1 cellular context compared by ENCODE assay signal in the genomic region with DNA sequence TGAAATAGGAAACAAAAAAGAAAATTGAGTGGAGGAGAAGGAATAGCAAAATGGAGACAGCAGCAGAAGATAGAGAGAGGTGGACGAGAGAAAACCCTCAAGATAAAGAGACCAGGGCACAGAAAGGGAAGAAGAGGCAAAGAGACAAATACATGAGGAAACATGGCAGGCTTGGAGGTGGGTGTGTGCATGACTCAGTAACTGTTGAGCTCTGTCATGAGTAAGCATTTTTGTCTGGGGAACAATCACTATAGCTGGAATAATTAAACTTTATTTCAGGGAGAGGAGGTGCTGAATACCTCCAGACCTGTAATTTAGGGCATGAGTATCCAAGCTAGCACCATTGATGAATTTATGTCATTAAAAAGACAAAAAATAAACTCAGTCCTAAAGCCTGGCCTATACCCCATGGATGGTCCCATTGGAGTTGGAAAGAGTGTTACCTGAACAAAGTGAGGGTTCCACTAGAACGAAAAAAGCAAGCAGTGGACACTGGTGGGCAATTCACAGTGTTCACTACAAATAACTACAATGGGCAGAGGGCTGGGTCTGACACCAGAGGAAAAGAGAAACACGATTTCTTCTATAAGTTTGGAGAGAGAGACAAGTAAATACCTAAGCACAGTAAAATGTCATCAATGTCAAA.
TF ChIP-seq lines count a peak whose summit lies in the region.

No MANE protein-coding gene starts in this region.

TF ChIP-seq in H1, 55 proteins besides CTCF, POLR2A, EP300 and RAD21:
- TF ChIP-seq PHF8 (conservative IDR thresholded peaks at IDR 0.05; ENCODE audit: low read depth, low read length) (no peak), BACH1 (IDR thresholded peaks at IDR 0.05; ENCODE audit: low read length) (peak; percentile 90), RFX5 (IDR thresholded peaks at IDR 0.05; ENCODE audit: borderline replicate concordance, low read depth, low read length) (no peak), MAFK (IDR thresholded peaks at IDR 0.05; ENCODE audit: low read depth, low read length) (peak; percentile 34; the same call in 1 of the 2 replicates), NANOG (IDR thresholded peaks at IDR 0.05; ENCODE audit: insufficient read depth, low read depth, low read length, poor library complexity, severe bottlenecking) (no peak), CHD7 (IDR thresholded peaks at IDR 0.05; ENCODE audit: insufficient replicate concordance, low read length) (no peak)
- TF ChIP-seq, protein P1, sequence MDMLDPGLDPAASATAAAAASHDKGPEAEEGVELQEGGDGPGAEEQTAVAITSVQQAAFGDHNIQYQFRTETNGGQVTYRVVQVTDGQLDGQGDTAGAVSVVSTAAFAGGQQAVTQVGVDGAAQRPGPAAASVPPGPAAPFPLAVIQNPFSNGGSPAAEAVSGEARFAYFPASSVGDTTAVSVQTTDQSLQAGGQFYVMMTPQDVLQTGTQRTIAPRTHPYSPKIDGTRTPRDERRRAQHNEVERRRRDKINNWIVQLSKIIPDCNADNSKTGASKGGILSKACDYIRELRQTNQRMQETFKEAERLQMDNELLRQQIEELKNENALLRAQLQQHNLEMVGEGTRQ (IDR thresholded peaks at IDR 0.05; ENCODE audit: low read length) = no peak
